ENCODE assay signal across 12 cellular contexts in genomic region chr2:235007664-235008457, GRCh38. TPM values are rescaled to one million over a fixed set of nuclear protein-coding genes. Genes with fewer than 3 reads are reported as not detected.
DNase-seq lines count a peak whose midpoint lies in the region; ATAC-seq and TF ChIP-seq lines count a peak whose summit lies in the region.
"Had no signal": no experiment of that assay in that cellular context is flagged by ENCODE, and none has a peak within 500 bp of the region (broad histone marks: within the 10 kb centered on the region; RNA-seq: fewer than 3 reads in every experiment).

No MANE protein-coding gene starts in this region.

- no peaks in the 10 kb centered on the region for H3K4me1 Mint-ChIP-seq in stimulated activated naive CD8-positive, alpha-beta T cell treated with anti-CD3 and anti-CD28 coated beads, Interleukin-15, amount 100 ng/mL, for 72 hours
- H3K4me1 Mint-ChIP-seq: activated B cell treated with CpG ODN at 0.5 μM for 24 hours had no signal

- no peak overlapping the region for H3K4me3 Mint-ChIP-seq in stimulated activated naive CD8-positive, alpha-beta T cell treated with anti-CD3 and anti-CD28 coated beads, Interleukin-15, amount 100 ng/mL, for 72 hours
- H3K4me3 Mint-ChIP-seq: activated B cell treated with CpG ODN at 0.5 μM for 24 hours had no signal

- peak overlapping the region; percentile 40 for H2AK5ac ChIP-seq in neuronal stem cell (ENCODE audit: low read depth, low read length)

- H3K36me3 ChIP-seq in BLaER1 treated with 17β-estradiol and CSF1 and Interleukin-3, amounts not matched to agents 10 nM and 100 nM: no peaks in the 10 kb centered on the region
- H3K36me3 ChIP-seq in SJSA1 (peaks cover 94% of the 10 kb centered on the region), hepatocyte (replicated peaks; ENCODE audit: insufficient read depth, low read depth) (no peaks in the 10 kb centered on the region), neuronal stem cell (replicated peaks in 1 of 2; ENCODE audit: control insufficient read depth in 2 of 2, insufficient read depth in 2 of 2, low read length in 2 of 2) (peaks cover 2 to 55% of the 10 kb centered on the region in 2 donors), H7 (replicated peaks; ENCODE audit: control insufficient read depth, insufficient read depth, low read length) (no peaks in the 10 kb centered on the region; the same call in none of the 2 replicates)

- no peak overlapping the region for H4K91ac ChIP-seq in neuronal stem cell (ENCODE audit: low read depth, low read length, poor library complexity)

- no peaks in the 10 kb centered on the region for H4K20me1 ChIP-seq in BLaER1 treated with 17β-estradiol and CSF1 and Interleukin-3, amounts not matched to agents 10 nM and 100 nM
- H4K20me1 ChIP-seq in hepatocyte (ENCODE audit: insufficient read depth, poor library complexity, severe bottlenecking): no peaks in the 10 kb centered on the region

- H3K27ac ChIP-seq in BLaER1 treated with 17β-estradiol and CSF1 and Interleukin-3, amounts not matched to agents 10 nM and 100 nM: no peak overlapping the region
- H3K27ac ChIP-seq in SJSA1: peak overlapping the region; percentile 18; the same call in 1 of the 2 replicates
- H3K27ac ChIP-seq in hepatocyte: peak overlapping the region; percentile 89
- no peak overlapping the region for H3K27ac ChIP-seq in neuronal stem cell (replicated peaks; ENCODE audit: low read length)

- H3K23ac ChIP-seq in neuronal stem cell (ENCODE audit: low read depth, low read length, poor library complexity): peak overlapping the region; percentile 52

- DNase-seq in SJSA1 (ENCODE audit: low read depth in 1 of 2, low spot score in 2 of 2) (peak; percentile 64 to 66), hepatocyte (ENCODE audit: low spot score) (no peak), neuronal stem cell (ENCODE audit: low spot score) (no peak), SHP77 (lab: John Stamatoyannopoulos, UW) (no peak), NCI-H1694 (lab: John Stamatoyannopoulos, UW) (no peak), H7 (no peak)
- no peak for DNase-seq in stimulated activated naive CD8-positive, alpha-beta T cell treated with anti-CD3 and anti-CD28 coated beads, Interleukin-15, amount 100 ng/mL, for 72 hours
- DNase-seq: activated B cell treated with CpG ODN at 0.5 μM for 24 hours; activated CD8-positive, alpha-beta memory T cell treated with anti-CD3 and anti-CD28 coated beads, Interleukin-2, amount 50 U/mL, for 4 hours; activated naive CD4-positive, alpha-beta T cell treated with anti-CD3 and anti-CD28 coated beads, Interleukin-2, amount 50 U/mL, for 16 hours; MV-4-11 had no signal

- peaks cover 19% of the 10 kb centered on the region for H3K79me1 ChIP-seq in neuronal stem cell (ENCODE audit: low read depth, low read length)

- H3K4me2 ChIP-seq in BLaER1 treated with 17β-estradiol and CSF1 and Interleukin-3, amounts not matched to agents 10 nM and 100 nM: peak overlapping the region in 8 of 11 experiments; percentile 28 to 67 (median 48); a peak in 15 of 22 replicates
- H3K4me2 ChIP-seq in hepatocyte: no peak overlapping the region
- H3K4me2 ChIP-seq in neuronal stem cell (ENCODE audit: insufficient read depth, low read length, poor library complexity, severe bottlenecking): no peak overlapping the region

- H3K9me2 ChIP-seq in hepatocyte (replicated peaks; ENCODE audit: insufficient read depth): no peaks in the 10 kb centered on the region

- H3K9me3 ChIP-seq in BLaER1 treated with 17β-estradiol and CSF1 and Interleukin-3, amounts not matched to agents 10 nM and 100 nM (replicated peaks in 1 of 11): peaks cover 0 to 12% (median 0%) of the 10 kb centered on the region in 11 experiments; a peak in 3 of 22 replicates
- H3K9me3 ChIP-seq in SJSA1 (replicated peaks): no peaks in the 10 kb centered on the region; the same call in 1 of the 2 replicates
- no peaks in the 10 kb centered on the region for H3K9me3 ChIP-seq in hepatocyte (ENCODE audit: low read depth)
- peaks cover 2 to 17% of the 10 kb centered on the region in 2 donors for H3K9me3 ChIP-seq in neuronal stem cell (replicated peaks in 1 of 2; ENCODE audit: control insufficient read depth in 2 of 2, insufficient read depth in 1 of 2, low read depth in 1 of 2, low read length in 2 of 2)

- H3K4me1 ChIP-seq in BLaER1 treated with 17β-estradiol and CSF1 and Interleukin-3, amounts not matched to agents 10 nM and 100 nM: peaks cover 0 to 19% (median 13%) of the 10 kb centered on the region in 10 experiments; a peak in 14 of 20 replicates
- peaks cover 52% of the 10 kb centered on the region for H3K4me1 ChIP-seq in SJSA1 (replicated peaks)
- peaks cover 55% of the 10 kb centered on the region for H3K4me1 ChIP-seq in hepatocyte (ENCODE audit: insufficient read depth)
- H3K4me1 ChIP-seq in neuronal stem cell (ENCODE audit: control insufficient read depth in 2 of 2, insufficient read depth in 1 of 2, low read depth in 1 of 2, low read length in 2 of 2): peaks cover 27 to 34% of the 10 kb centered on the region in 2 donors

- H3K79me2 ChIP-seq in hepatocyte: peaks cover 88% of the 10 kb centered on the region

- H2BK120ac ChIP-seq in neuronal stem cell (ENCODE audit: low read depth, low read length): no peak overlapping the region

- no peak overlapping the region for H2BK15ac ChIP-seq in neuronal stem cell (ENCODE audit: low read length)

- peak overlapping the region; percentile 24 for H2BK12ac ChIP-seq in neuronal stem cell (ENCODE audit: low read length)

- no peak for TF ChIP-seq CTCF in hepatocyte (IDR thresholded peaks at IDR 0.05; ENCODE audit: poor library complexity)

- no peak overlapping the region for H3K4ac ChIP-seq in neuronal stem cell (ENCODE audit: low read length)

- H3K27me3 Mint-ChIP-seq in stimulated activated naive CD8-positive, alpha-beta T cell treated with anti-CD3 and anti-CD28 coated beads, Interleukin-15, amount 100 ng/mL, for 72 hours: no peaks in the 10 kb centered on the region
- H3K27me3 Mint-ChIP-seq: activated B cell treated with CpG ODN at 0.5 μM for 24 hours had no signal

- H2AFZ ChIP-seq in hepatocyte (no peak overlapping the region), neuronal stem cell (ENCODE audit: low read length) (no peak overlapping the region)

- peak overlapping the region; percentile 19 for H2BK5ac ChIP-seq in neuronal stem cell (ENCODE audit: low read length)

- no peak overlapping the region for H4K8ac ChIP-seq in neuronal stem cell (ENCODE audit: low read depth, low read length)

- no peak overlapping the region for H3K4me3 ChIP-seq in BLaER1 treated with 17β-estradiol and CSF1 and Interleukin-3, amounts not matched to agents 10 nM and 100 nM
- H3K4me3 ChIP-seq in SJSA1 (no peak overlapping the region), hepatocyte (no peak overlapping the region), neuronal stem cell (ENCODE audit: low read length in 2 of 2) (no peak overlapping the region), H7 (ENCODE audit: insufficient read depth, low read depth, low read length) (no peak overlapping the region)

- H3K9ac ChIP-seq in BLaER1 treated with 17β-estradiol and CSF1 and Interleukin-3, amounts not matched to agents 10 nM and 100 nM: peak overlapping the region in 1 of 11 experiments; percentile 17; a peak in 1 of 22 replicates
- peak overlapping the region; percentile 24 for H3K9ac ChIP-seq in neuronal stem cell (ENCODE audit: low read depth, low read length, poor library complexity)

- H3K9me3 Mint-ChIP-seq in stimulated activated naive CD8-positive, alpha-beta T cell treated with anti-CD3 and anti-CD28 coated beads, Interleukin-15, amount 100 ng/mL, for 72 hours: no peaks in the 10 kb centered on the region
- H3K9me3 Mint-ChIP-seq: activated B cell treated with CpG ODN at 0.5 μM for 24 hours had no signal

- no peak overlapping the region for H3K27ac Mint-ChIP-seq in stimulated activated naive CD8-positive, alpha-beta T cell treated with anti-CD3 and anti-CD28 coated beads, Interleukin-15, amount 100 ng/mL, for 72 hours
- H3K27ac Mint-ChIP-seq: activated B cell treated with CpG ODN at 0.5 μM for 24 hours had no signal

- no peaks in the 10 kb centered on the region for H3K27me3 ChIP-seq in BLaER1 treated with 17β-estradiol and CSF1 and Interleukin-3, amounts not matched to agents 10 nM and 100 nM
- H3K27me3 ChIP-seq in SJSA1 (replicated peaks) (no peaks in the 10 kb centered on the region), hepatocyte (no peaks in the 10 kb centered on the region), neuronal stem cell (ENCODE audit: control insufficient read depth in 3 of 3, insufficient read depth in 3 of 3, low read depth in 1 of 3, low read length in 3 of 3) (no peaks in the 10 kb centered on the region), H7 (ENCODE audit: control insufficient read depth, insufficient read depth, low read length) (no peaks in the 10 kb centered on the region)

- no peak for ATAC-seq in stimulated activated naive CD8-positive, alpha-beta T cell treated with anti-CD3 and anti-CD28 coated beads, Interleukin-15, amount 100 ng/mL, for 72 hours

- 95% methylated on average over 25 of the region's 25 CpGs for WGBS in hepatocyte (ENCODE audit: low lambda C conversion rate, missing lambda C conversion rate)
- WGBS in neuronal stem cell (ENCODE audit: extremely low coverage in 2 of 2, insufficient read length in 2 of 2, insufficient replicate concordance in 1 of 2), 2 donors: no CpG with 5 or more reads among the region's 25 CpGs

- H3K18ac ChIP-seq in neuronal stem cell (ENCODE audit: low read length): peak overlapping the region; percentile 61

- peak overlapping the region; percentile 59 for H3K14ac ChIP-seq in neuronal stem cell (ENCODE audit: low read length)

RNA-seq across cellular contexts. Expression of gene SH3BP4, which starts 56.0 kb away (rescaled TPM):
- 78.6 and 117 TPM in 2 replicates for total RNA-seq in SJSA1 (2014; rRNA removed; shearing (Covaris generic))
- total RNA-seq in hepatocyte: 32.0 and 35.9 TPM in 2 replicates
- 20.3 and 23.3 TPM in 2 replicates for polyA plus RNA-seq in hepatocyte
- 29.1 TPM for polyA plus RNA-seq in neuronal stem cell (2013, experiment 1 of 2)
- polyA plus RNA-seq in neuronal stem cell (2013, experiment 2 of 2): 29.4 TPM
- total RNA-seq in H7 (2014; rRNA removed; shearing (Covaris generic)): 45.8 and 61.4 TPM in 2 replicates

Comparison
In these comparisons a context has a peak if more than half of its experiments do, and no peak if none do; other contexts are left out.
1. H3K27ac ChIP-seq: peak in SJSA1 (single experiment) and hepatocyte (single experiment); none in BLaER1 treated with 17β-estradiol and CSF1 and Interleukin-3, amounts not matched to agents 10 nM and 100 nM (0 of 11) and neuronal stem cell (single experiment).
2. H3K4me2 ChIP-seq: peak in BLaER1 treated with 17β-estradiol and CSF1 and Interleukin-3, amounts not matched to agents 10 nM and 100 nM (8 of 11); none in hepatocyte (single experiment) and neuronal stem cell (single experiment).
3. DNase-seq: peak in SJSA1 (2 of 2); none in hepatocyte (single experiment), neuronal stem cell (single experiment), SHP77 (0 of 2), NCI-H1694 (single experiment), stimulated activated naive CD8-positive, alpha-beta T cell treated with anti-CD3 and anti-CD28 coated beads, Interleukin-15, amount 100 ng/mL, for 72 hours (0 of 2) and H7 (single experiment).